Comparison of ENCODE assay signal across 8 cellular contexts in the genomic region with DNA sequence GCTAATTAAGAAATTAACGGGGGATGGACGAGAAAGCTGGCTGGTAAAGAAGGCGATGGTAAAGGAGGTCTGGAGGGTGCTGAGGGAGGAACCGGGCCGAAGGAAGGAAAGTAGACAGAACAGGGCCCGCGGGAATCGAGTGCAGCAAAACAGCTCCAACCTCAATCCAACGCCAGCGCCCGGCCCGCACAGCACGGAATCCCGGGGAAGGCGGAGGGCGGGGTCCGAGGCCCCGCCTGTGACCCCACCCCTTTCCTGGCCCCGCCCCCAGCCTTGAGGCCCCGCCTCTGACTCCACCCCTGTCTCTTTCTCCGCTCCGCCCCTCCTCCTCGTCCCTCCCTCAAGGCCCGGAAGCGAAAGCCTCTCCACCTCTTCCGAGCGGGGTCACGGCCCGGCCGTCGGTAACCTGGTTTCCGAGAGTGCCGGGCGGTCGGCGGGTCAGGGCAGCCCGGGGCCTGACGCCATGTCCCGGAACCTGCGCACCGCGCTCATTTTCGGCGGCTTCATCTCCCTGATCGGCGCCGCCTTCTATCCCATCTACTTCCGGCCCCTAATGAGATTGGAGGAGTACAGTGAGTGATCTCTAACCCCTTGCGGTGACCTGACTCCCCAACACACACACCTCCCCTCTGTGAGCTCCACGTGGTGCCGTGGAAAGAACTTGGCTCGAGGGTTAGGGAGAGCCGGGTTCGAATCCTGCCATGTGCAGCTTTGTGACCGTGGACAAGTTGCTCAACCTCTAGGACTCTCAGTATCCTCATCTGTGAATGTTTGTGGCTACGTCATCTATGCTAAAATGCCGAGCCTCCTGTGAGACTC. TPM values are rescaled to one million over a fixed set of nuclear protein-coding genes. Genes with fewer than 3 reads are reported as not detected.
DNase-seq lines count a peak whose midpoint lies in the region; ATAC-seq, FAIRE-seq and TF ChIP-seq lines count a peak whose summit lies in the region.

A gene (plus strand): TSS at position 370 of the 819 bp plus-strand sequence. CDS start 94 bp downstream, at position 464.

- ATAC-seq in GM19328 (IDR thresholded peaks at IDR 0.05; ENCODE audit: unreplicated experiment) (peak; percentile 94), HG03469 (IDR thresholded peaks at IDR 0.05; ENCODE audit: unreplicated experiment) (peak; percentile 86), HepG2 (peak; percentile 95)

- peak within 1 kb of the TSS; percentile 88 for H3K9ac ChIP-seq in HepG2 (ENCODE audit: insufficient read depth, low read depth, low read length)

- no peaks in the 10 kb centered on the region for H3K9me3 ChIP-seq in HepG2 (ENCODE audit: low read length)

- FAIRE-seq in HepG2 (lab: Jason Lieb, UNC), result peak; percentile 74

- peaks cover 3 to 6% (median 4%) of the 10 kb centered on the region in 3 donors for H3K27me3 Mint-ChIP-seq in CD14-positive monocyte (ENCODE audit: low read depth in 3 of 3)

- peak within 1 kb of the TSS; percentile 33 for H2AFZ ChIP-seq in HepG2 (ENCODE audit: low read length)

- peaks cover 0 to 2% of the 10 kb centered on the region in 2 donors for H3K36me3 Mint-ChIP-seq in CD14-positive monocyte

- peaks cover 53% of the 10 kb centered on the region for H3K4me1 ChIP-seq in HepG2 (ENCODE audit: insufficient read depth, low read length)

- peak within 1 kb of the TSS; percentile 96 for H3K27ac ChIP-seq in HepG2 (ENCODE audit: extremely low read length, insufficient read depth, low read length)

- H3K4me3 ChIP-seq in HepG2 (replicated peaks in 1 of 3; ENCODE audit: insufficient read depth in 1 of 3, low read depth in 2 of 3, low read length in 3 of 3), result peak within 1 kb of the TSS; percentile 67 to 79 (median 68)

- CTCF ChIA-PET in HepG2 (lab: Yijun Ruan, JAX; ENCODE audit: low intra/inter-chr PET ratio, low total read pairs), result no interaction called here

- no peaks in the 10 kb centered on the region for H4K20me1 ChIP-seq in HepG2 (ENCODE audit: insufficient read depth, low read length)

- in situ Hi-C loops in HepG2 (cut with HindIII; ENCODE audit: extremely low pct_ligation_motif_present, low pct_unique_long_range_greater_than_20kb), result no loop called here

- TF ChIP-seq POLR2A in HepG2 (IDR thresholded peaks at IDR 0.05; ENCODE audit: insufficient read depth in 1 of 2, low read depth in 2 of 2, low read length in 2 of 2), result peak; percentile 65 to 70; a peak in 2 of 4 replicates

- POLR2A ChIA-PET in HepG2 (lab: Yijun Ruan, JAX), result interaction anchor here (1.0 to 1.2 kb wide), 2 partner anchors 39 to 947 kb away, joined by 3 read pairs; a partner anchor contains a TSS

- peaks cover 0 to 5% (median 2%) of the 10 kb centered on the region in 7 donors for H3K9me3 Mint-ChIP-seq in CD14-positive monocyte

- H3K36me3 ChIP-seq in HepG2 (replicated peaks in 1 of 2; ENCODE audit: control insufficient read depth in 1 of 2, insufficient read depth in 2 of 2, low read length in 2 of 2), result no peaks in the 10 kb centered on the region

- no peak for TF ChIP-seq CTCF in CD14-positive monocyte (IDR thresholded peaks at IDR 0.05)
- TF ChIP-seq CTCF in HepG2 (CRISPR knock-in tag; IDR thresholded peaks at IDR 0.05), result no peak; the same call in 1 of the 2 replicates

- TSS peak; percentile 87 for BruUV-seq in HepG2 (replicated peaks; lab: Mats Ljungman, UMichigan)

- intact Hi-C loops in CD14-positive monocyte (cut with micrococcal nuclease), result loop anchor here (5.0 kb wide), 2 partner anchors 52 to 57 kb away; a partner anchor contains a TSS
- intact Hi-C loops in HepG2 (cut with micrococcal nuclease; ENCODE audit: unreplicated experiment), result no loop called here

- DNase-seq in CD14-positive monocyte (ENCODE audit: low spot score) (peak; percentile 92), NCI-H69 (lab: John Stamatoyannopoulos, UW) (peak; percentile 87), dedifferentiated amniotic fluid mesenchymal stem cell (ENCODE audit: extremely low spot score) (peak; percentile 84), HepG2 (ENCODE audit: low spot score) (peak; percentile 83)
- DNase-seq in activated CD4-positive, alpha-beta T cell treated with anti-CD3 and anti-CD28 coated beads, Interleukin-2, amount 50 U/mL, for 24 hours (ENCODE audit: low read depth in 1 of 2, low spot score in 1 of 2), result peak; percentile 83 to 86
- DNase-seq in stimulated activated CD4-positive, alpha-beta T cell treated with anti-CD3 and anti-CD28 coated beads, Interleukin-4, amount 100 ng/mL, for 1 hour, result peak; percentile 83

- H3K4me1 Mint-ChIP-seq in CD14-positive monocyte, result peaks cover 25% of the 10 kb centered on the region

- H3K4me3 Mint-ChIP-seq in CD14-positive monocyte, result peak within 1 kb of the TSS; percentile 97

- H3K4me2 ChIP-seq in HepG2 (ENCODE audit: low read depth, low read length), result peak within 1 kb of the TSS; percentile 93

- H3K27ac Mint-ChIP-seq in CD14-positive monocyte, result peak within 1 kb of the TSS; percentile 94 to 98 (median 97)

- H3K27me3 ChIP-seq in HepG2 (ENCODE audit: control insufficient read depth in 1 of 2, insufficient read depth in 2 of 2, low read length in 2 of 2), result no peaks in the 10 kb centered on the region; a peak in 1 of 5 replicates

- peaks cover 6% of the 10 kb centered on the region for H3K79me2 ChIP-seq in HepG2 (ENCODE audit: insufficient read depth, low read length)

- under 1% methylated on average over 35 of the region's 57 CpGs for whole genome bisulfite sequencing in HepG2 (ENCODE audit: low lambda C conversion rate)

- no peak for TF ChIP-seq RAD21 in HepG2 (CRISPR knock-in tag; IDR thresholded peaks at IDR 0.05)

- TF ChIP-seq EP300 in HepG2 (IDR thresholded peaks at IDR 0.05; ENCODE audit: low read depth in 2 of 2, low read length in 2 of 2), result peak in 1 of 2 experiments; percentile 24; a peak in 1 of 4 replicates
- 0 out of 2 replicates have a peak, but pooled peaks have one; percentile 30 for TF ChIP-seq EP300 in HepG2 (CRISPR knock-in tag; IDR thresholded peaks at IDR 0.05; ENCODE audit: borderline replicate concordance)

TF ChIP-seq in HepG2, 621 proteins besides CTCF, POLR2A, EP300 and RAD21 (continues in another document):
- TF ChIP-seq, protein P1, sequence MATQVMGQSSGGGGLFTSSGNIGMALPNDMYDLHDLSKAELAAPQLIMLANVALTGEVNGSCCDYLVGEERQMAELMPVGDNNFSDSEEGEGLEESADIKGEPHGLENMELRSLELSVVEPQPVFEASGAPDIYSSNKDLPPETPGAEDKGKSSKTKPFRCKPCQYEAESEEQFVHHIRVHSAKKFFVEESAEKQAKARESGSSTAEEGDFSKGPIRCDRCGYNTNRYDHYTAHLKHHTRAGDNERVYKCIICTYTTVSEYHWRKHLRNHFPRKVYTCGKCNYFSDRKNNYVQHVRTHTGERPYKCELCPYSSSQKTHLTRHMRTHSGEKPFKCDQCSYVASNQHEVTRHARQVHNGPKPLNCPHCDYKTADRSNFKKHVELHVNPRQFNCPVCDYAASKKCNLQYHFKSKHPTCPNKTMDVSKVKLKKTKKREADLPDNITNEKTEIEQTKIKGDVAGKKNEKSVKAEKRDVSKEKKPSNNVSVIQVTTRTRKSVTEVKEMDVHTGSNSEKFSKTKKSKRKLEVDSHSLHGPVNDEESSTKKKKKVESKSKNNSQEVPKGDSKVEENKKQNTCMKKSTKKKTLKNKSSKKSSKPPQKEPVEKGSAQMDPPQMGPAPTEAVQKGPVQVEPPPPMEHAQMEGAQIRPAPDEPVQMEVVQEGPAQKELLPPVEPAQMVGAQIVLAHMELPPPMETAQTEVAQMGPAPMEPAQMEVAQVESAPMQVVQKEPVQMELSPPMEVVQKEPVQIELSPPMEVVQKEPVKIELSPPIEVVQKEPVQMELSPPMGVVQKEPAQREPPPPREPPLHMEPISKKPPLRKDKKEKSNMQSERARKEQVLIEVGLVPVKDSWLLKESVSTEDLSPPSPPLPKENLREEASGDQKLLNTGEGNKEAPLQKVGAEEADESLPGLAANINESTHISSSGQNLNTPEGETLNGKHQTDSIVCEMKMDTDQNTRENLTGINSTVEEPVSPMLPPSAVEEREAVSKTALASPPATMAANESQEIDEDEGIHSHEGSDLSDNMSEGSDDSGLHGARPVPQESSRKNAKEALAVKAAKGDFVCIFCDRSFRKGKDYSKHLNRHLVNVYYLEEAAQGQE (IDR thresholded peaks at IDR 0.05; ENCODE audit: borderline replicate concordance in 1 of 2, low read depth in 1 of 2, low read length in 2 of 2), result 0 out of 4 replicates have a peak, but pooled peaks of 1 of the 2 experiments have one; percentile 20

RNA-seq across cellular contexts. Expression of the gene that starts here (rescaled TPM):
- polyA plus RNA-seq in CD14-positive monocyte (10 to 100 TPM; 33.7 to 38.1 TPM), HepG2 (2011; rRNA removed) (18.0 and 26.3 TPM in 2 replicates)
- total RNA-seq in HepG2 (2016; rRNA removed; fragmentation: Illumina TruSeq; extraction: Trizol), result 30.2 and 36.3 TPM in 2 replicates
- total RNA-seq in HepG2 (2016; cell fraction: cytosol; rRNA removed; fragmentation: Illumina TruSeq; extraction: Trizol; ENCODE audit: low read depth), result 49.4 and 69.7 TPM in 2 replicates
- 29.7 and 32.4 TPM in 2 replicates for total RNA-seq in HepG2 (2016; cell fraction: insoluble cytoplasmic fraction; rRNA removed; fragmentation: Illumina TruSeq; extraction: Trizol)
- 58.5 and 74.9 TPM in 2 replicates for total RNA-seq in HepG2 (2016; cell fraction: membrane; rRNA removed; fragmentation: Illumina TruSeq; extraction: Trizol)
- total RNA-seq in HepG2 (2016; cell fraction: nucleus; rRNA removed; fragmentation: Illumina TruSeq; extraction: Trizol), result 13.3 and 17.3 TPM in 2 replicates
- polyA plus RNA-seq in HepG2 (2011; cell fraction: cytosol; rRNA removed), result 17.6 and 20.7 TPM in 2 replicates
- 3.5 and 5.8 TPM in 2 replicates for polyA plus RNA-seq in HepG2 (2011; cell fraction: nucleus; rRNA removed)
- polyA plus RNA-seq in HepG2 (2012), result 31.8 and 34.3 TPM in 2 replicates
- polyA plus RNA-seq in HepG2 (2016; cell fraction: cytosol; fragmentation: Illumina TruSeq; extraction: Trizol; ENCODE audit: low read depth), result 50.8 and 84.6 TPM in 2 replicates
- 32.2 and 38.8 TPM in 2 replicates for polyA plus RNA-seq in HepG2 (2016; cell fraction: insoluble cytoplasmic fraction; fragmentation: Illumina TruSeq; extraction: Trizol; ENCODE audit: low read depth)
- polyA plus RNA-seq in HepG2 (2016; cell fraction: membrane; fragmentation: Illumina TruSeq; extraction: Trizol; ENCODE audit: low read depth), result 51.2 and 73.4 TPM in 2 replicates
- 24.1 and 28.3 TPM in 2 replicates for polyA plus RNA-seq in HepG2 (2016; cell fraction: nucleus; fragmentation: Illumina TruSeq; extraction: Trizol; ENCODE audit: insufficient read depth, low read depth)
- polyA minus RNA-seq in HepG2 (2011; rRNA and poly(A)+ RNA removed; ENCODE audit: low replicate concordance), result 2.2 and 3.3 TPM in 2 replicates
- 5.4 TPM in 2 replicates for polyA minus RNA-seq in HepG2 (2011; cell fraction: cytosol; rRNA and poly(A)+ RNA removed)
- 2.6 and 4.0 TPM in 2 replicates for polyA minus RNA-seq in HepG2 (2011; cell fraction: nucleus; rRNA and poly(A)+ RNA removed)

Comparison
In these comparisons a context has a peak if more than half of its experiments do, and no peak if none do; other contexts are left out.
1. Peak in every context shown above with its lines: DNase-seq, ATAC-seq, H3K4me3 ChIP-seq and H3K27ac ChIP-seq.